Comparison of ENCODE assay signal across 12 cellular contexts in genomic region chr11:77705195-77705876, GRCh38.
DNase-seq lines count a peak whose midpoint lies in the region; ATAC-seq and TF ChIP-seq lines count a peak whose summit lies in the region.
"Had no signal": no experiment of that assay in that cellular context is flagged by ENCODE, and none has a peak within 500 bp of the region (broad histone marks: within the 10 kb centered on the region; RNA-seq: fewer than 3 reads in every experiment).

No MANE protein-coding gene starts in this region.

- no peak overlapping the region for H3K4me3 ChIP-seq in RWPE2 (ENCODE audit: severe bottlenecking)
- no peak overlapping the region for H3K4me3 ChIP-seq in fibroblast of lung (replicated peaks in 1 of 4; ENCODE audit: control extremely low read depth in 1 of 4, insufficient read depth in 1 of 4, low read depth in 3 of 4, low read length in 4 of 4)
- H3K4me3 ChIP-seq: sigmoid colon, tibial nerve had no signal

- H3K27me3 ChIP-seq in RWPE2 (ENCODE audit: insufficient read depth, poor library complexity, severe bottlenecking) = no peaks in the 10 kb centered on the region
- no peaks in the 10 kb centered on the region for H3K27me3 ChIP-seq in fibroblast of lung (ENCODE audit: control insufficient read depth, insufficient read depth, low read length)
- H3K27me3 ChIP-seq: sigmoid colon, tibial nerve had no signal

- no peaks in the 10 kb centered on the region for H3K79me2 ChIP-seq in fibroblast of lung (ENCODE audit: control insufficient read depth, insufficient read depth, low read length)

- H2AFZ ChIP-seq in fibroblast of lung (ENCODE audit: low read length) = no peak overlapping the region

- H3K4me1 ChIP-seq in RWPE2 (ENCODE audit: insufficient read depth, poor library complexity, severe bottlenecking) (peaks cover 11% of the 10 kb centered on the region), fibroblast of lung (ENCODE audit: control insufficient read depth, extremely low read depth, insufficient read depth, low read length) (peaks cover 2% of the 10 kb centered on the region)
- H3K4me1 ChIP-seq: sigmoid colon, tibial nerve had no signal

- H3K4me2 ChIP-seq in fibroblast of lung (ENCODE audit: extremely low read depth, insufficient read depth, low read length) = no peak overlapping the region

- no peaks in the 10 kb centered on the region for H3K9me3 ChIP-seq in RWPE2 (ENCODE audit: severe bottlenecking)
- H3K9me3 ChIP-seq in fibroblast of lung (ENCODE audit: control insufficient read depth, insufficient read depth, low read depth, low read length) = no peaks in the 10 kb centered on the region
- H3K9me3 ChIP-seq: sigmoid colon, tibial nerve had no signal

- no peaks in the 10 kb centered on the region for H4K20me1 ChIP-seq in fibroblast of lung (ENCODE audit: control insufficient read depth, extremely low read depth, insufficient read depth, low read length)

- ATAC-seq in RWPE2 (ENCODE audit: low read depth) (peak; percentile 86), GM21447 (IDR thresholded peaks at IDR 0.05; ENCODE audit: unreplicated experiment) (no peak)
- ATAC-seq in stimulated activated naive CD8-positive, alpha-beta T cell treated with anti-CD3 and anti-CD28 coated beads, Interleukin-15, Interleukin-2, amounts not matched to agents 100 U/mL and 50 U/mL, for 24 hours = peak; percentile 82

- H3K27ac ChIP-seq in RWPE2 (ENCODE audit: poor library complexity, severe bottlenecking) (peak overlapping the region; percentile 50), fibroblast of lung (ENCODE audit: insufficient read depth, low read length) (no peak overlapping the region)
- H3K27ac ChIP-seq: sigmoid colon, tibial nerve had no signal

- H3K36me3 ChIP-seq in RWPE2 (ENCODE audit: low read depth) (peaks cover 40% of the 10 kb centered on the region), fibroblast of lung (ENCODE audit: control insufficient read depth, insufficient read depth, low read length) (no peaks in the 10 kb centered on the region)

- H3K9ac ChIP-seq in fibroblast of lung (ENCODE audit: insufficient read depth, low read length) = no peak overlapping the region

- peak; percentile 3 for DNase-seq in activated naive CD4-positive, alpha-beta T cell treated with Interleukin-2 at 50 U/mL for 16 hours
- DNase-seq in activated naive CD4-positive, alpha-beta T cell treated with anti-CD3 and anti-CD28 coated beads, Interleukin-2, amount 50 U/mL, for 16 hours = no peak
- DNase-seq in RWPE2 (ENCODE audit: low spot score) (no peak), fibroblast of lung (ENCODE audit: low read depth in 2 of 2) (peak; percentile 9 to 84), NCI-H2227 (lab: John Stamatoyannopoulos, UW; ENCODE audit: unreplicated experiment) (no peak), OCI-M2 (lab: John Stamatoyannopoulos, UW; ENCODE audit: unreplicated experiment) (no peak)
- peak; percentile 21 for DNase-seq in stimulated activated naive CD8-positive, alpha-beta T cell treated with anti-CD3 and anti-CD28 coated beads, Interleukin-15, Interleukin-2, amounts not matched to agents 100 U/mL and 50 U/mL, for 24 hours
- DNase-seq: activated gamma-delta T cell; CD4-positive, alpha-beta memory T cell; sigmoid colon had no signal

- TF ChIP-seq CTCF in RWPE2 (IDR thresholded peaks at IDR 0.05; ENCODE audit: poor library complexity, severe bottlenecking) (no peak), fibroblast of lung (conservative IDR thresholded peaks at IDR 0.05 in 1 of 2, IDR thresholded peaks at IDR 0.05 in 1 of 2; ENCODE audit: low read depth in 1 of 2, low read length in 2 of 2) (no peak)

Comparison
In these comparisons a context has a peak if more than half of its experiments do, and no peak if none do; other contexts are left out.
1. DNase-seq: peak in activated naive CD4-positive, alpha-beta T cell treated with Interleukin-2 at 50 U/mL for 16 hours (single experiment), fibroblast of lung (2 of 2) and stimulated activated naive CD8-positive, alpha-beta T cell treated with anti-CD3 and anti-CD28 coated beads, Interleukin-15, Interleukin-2, amounts not matched to agents 100 U/mL and 50 U/mL, for 24 hours (single experiment); none in activated naive CD4-positive, alpha-beta T cell treated with anti-CD3 and anti-CD28 coated beads, Interleukin-2, amount 50 U/mL, for 16 hours (single experiment), RWPE2 (single experiment), NCI-H2227 (single experiment) and OCI-M2 (single experiment).